ENCODE assay signal across 2 cellular contexts in genomic region chr20:1029980-1030379, GRCh38.
TF ChIP-seq lines count a peak whose summit lies in the region.

No MANE protein-coding gene starts in this region.

TF ChIP-seq in GM23338, 12 proteins besides CTCF, POLR2A, EP300 and RAD21:
- TF ChIP-seq CREB1 (CRISPR knock-in tag; IDR thresholded peaks at IDR 0.05; ENCODE audit: low read depth): no peak
- no peak for TF ChIP-seq STAT1 (IDR thresholded peaks at IDR 0.05; ENCODE audit: unreplicated experiment)
- no peak for TF ChIP-seq ZNF114 (CRISPR knock-in tag; IDR thresholded peaks at IDR 0.05)
- TF ChIP-seq JUNB (IDR thresholded peaks at IDR 0.05; ENCODE audit: unreplicated experiment): no peak
- no peak for TF ChIP-seq REST (IDR thresholded peaks at IDR 0.05; ENCODE audit: unreplicated experiment)
- TF ChIP-seq ZNF462 (CRISPR knock-in tag; IDR thresholded peaks at IDR 0.05): no peak
- no peak for TF ChIP-seq EZH2phosphoT487 (IDR thresholded peaks at IDR 0.05; ENCODE audit: unreplicated experiment)
- TF ChIP-seq ZNF331 (CRISPR knock-in tag; IDR thresholded peaks at IDR 0.05; ENCODE audit: low read depth): no peak

TF ChIP-seq in H1, 55 proteins besides CTCF, POLR2A, EP300 and RAD21:
- no peak for TF ChIP-seq BACH1 (IDR thresholded peaks at IDR 0.05; ENCODE audit: low read length)
- no peak for TF ChIP-seq EGR1 (IDR thresholded peaks at IDR 0.05; ENCODE audit: borderline replicate concordance, low read depth, low read length)
- TF ChIP-seq JUND (IDR thresholded peaks at IDR 0.05; ENCODE audit: low read length): no peak
- no peak for TF ChIP-seq PHF8 (conservative IDR thresholded peaks at IDR 0.05; ENCODE audit: low read depth, low read length)
- no peak for TF ChIP-seq GABPA (IDR thresholded peaks at IDR 0.05; ENCODE audit: borderline replicate concordance, insufficient read depth, low read length)
- TF ChIP-seq SRF (IDR thresholded peaks at IDR 0.05; ENCODE audit: low read depth, low read length): no peak
- no peak for TF ChIP-seq SUZ12 (IDR thresholded peaks at IDR 0.05; ENCODE audit: low read length)
- no peak for TF ChIP-seq RXRA (IDR thresholded peaks at IDR 0.05; ENCODE audit: insufficient read depth, low read depth, low read length)
